8 cellular contexts compared by ENCODE assay signal in genomic region chr22:17171313-17172171, GRCh38. TPM values are rescaled to one million over a fixed set of nuclear protein-coding genes. Genes with fewer than 3 reads are reported as not detected.
A peak's percentile ranks its signal among the peaks of the same experiment; 100 is the strongest.
DNase-seq lines count a peak whose midpoint lies in the region; ATAC-seq lines count a peak whose summit lies in the region.

No MANE protein-coding gene starts in this region.

- POLR2A ChIA-PET in CD8-positive, alpha-beta memory T cell (lab: Charles Lee), result interaction anchor here (0.8 to 1.8 kb wide), 3 partner anchors 13 to 86 kb away, joined by 3 to 5 read pairs (median 4); no protein-coding TSS in a partner anchor
- POLR2A ChIA-PET in activated CD8-positive, alpha-beta T cell treated with anti-CD3 and anti-CD28 coated beads, Interleukin-2, amount 10 ng/mL, durations not matched to agents 7 days and 5 days (lab: Charles Lee), result interaction anchor here (0.5 to 1.4 kb wide), 7 partner anchors 15 to 330 kb away, joined by 3 to 7 read pairs (median 3); no protein-coding TSS in a partner anchor

- peak overlapping the region; percentile 31 for H3K27ac ChIP-seq in CD8-positive, alpha-beta memory T cell (ENCODE audit: low read depth, low read length)

- H3K36me3 ChIP-seq in CD8-positive, alpha-beta memory T cell (ENCODE audit: insufficient read depth, low read length), result no peaks in the 10 kb centered on the region

- H3K4me3 Mint-ChIP-seq in CD8-positive, alpha-beta memory T cell, result peak overlapping the region; percentile 84 to 92 (median 86)
- peak overlapping the region; percentile 78 for H3K4me3 Mint-ChIP-seq in activated CD8-positive, alpha-beta T cell treated with anti-CD3 and anti-CD28 coated beads, Interleukin-2, amount 10 ng/mL, durations not matched to agents 7 days and 5 days
- H3K4me3 Mint-ChIP-seq in effector memory CD8-positive, alpha-beta T cell, result peak overlapping the region; percentile 96

- no peaks in the 10 kb centered on the region for H3K9me3 ChIP-seq in CD8-positive, alpha-beta memory T cell (ENCODE audit: low read length)

- peaks cover 5% of the 10 kb centered on the region for H3K4me1 ChIP-seq in CD8-positive, alpha-beta memory T cell (ENCODE audit: insufficient read depth, low read length)

- ATAC-seq in GM19395 (IDR thresholded peaks at IDR 0.05; ENCODE audit: unreplicated experiment), result peak; percentile 93
- peak; percentile 91 for ATAC-seq in HG03521 (IDR thresholded peaks at IDR 0.05; ENCODE audit: unreplicated experiment)
- ATAC-seq in activated CD8-positive, alpha-beta T cell treated with anti-CD3 and anti-CD28 coated beads, Interleukin-2, amount 10 ng/mL, durations not matched to agents 7 days and 5 days, result peak; percentile 96
- ATAC-seq in effector memory CD8-positive, alpha-beta T cell (replicated peaks), result peak; percentile 93

- CTCF ChIA-PET in CD8-positive, alpha-beta memory T cell (lab: Charles Lee), result interaction anchor here (0.6 to 6.6 kb wide), 51 partner anchors 10 to 906 kb away, joined by 3 to 82 read pairs (median 5); partner anchors contain the start of genes ADA2, HDHD5, IL17RA and PEX26
- CTCF ChIA-PET in activated CD8-positive, alpha-beta T cell treated with anti-CD3 and anti-CD28 coated beads, Interleukin-2, amount 10 ng/mL, durations not matched to agents 7 days and 5 days (lab: Charles Lee), result interaction anchor here (0.7 to 4.5 kb wide), 77 partner anchors 9 to 572 kb away, joined by 3 to 91 read pairs (median 5); partner anchors contain the start of genes ADA2 and HDHD5

- no peaks in the 10 kb centered on the region for H3K36me3 Mint-ChIP-seq in CD8-positive, alpha-beta memory T cell
- no peaks in the 10 kb centered on the region for H3K36me3 Mint-ChIP-seq in activated CD8-positive, alpha-beta T cell treated with anti-CD3 and anti-CD28 coated beads, Interleukin-2, amount 10 ng/mL, durations not matched to agents 7 days and 5 days (ENCODE audit: low read depth)
- H3K36me3 Mint-ChIP-seq in effector memory CD8-positive, alpha-beta T cell (ENCODE audit: insufficient read depth), result peaks cover 7% of the 10 kb centered on the region

- peak overlapping the region; percentile 51 for H3K4me3 ChIP-seq in CD8-positive, alpha-beta memory T cell (ENCODE audit: low read length)

- peaks cover 0 to 2% of the 10 kb centered on the region in 2 donors for H3K27me3 Mint-ChIP-seq in CD8-positive, alpha-beta memory T cell
- no peaks in the 10 kb centered on the region for H3K27me3 Mint-ChIP-seq in activated CD8-positive, alpha-beta T cell treated with anti-CD3 and anti-CD28 coated beads, Interleukin-2, amount 10 ng/mL, durations not matched to agents 7 days and 5 days (ENCODE audit: low read depth)
- H3K27me3 Mint-ChIP-seq in effector memory CD8-positive, alpha-beta T cell, result peaks cover 0 to 5% of the 10 kb centered on the region in 2 donors

- peaks cover 5 to 11% (median 7%) of the 10 kb centered on the region in 3 donors for H3K4me1 Mint-ChIP-seq in CD8-positive, alpha-beta memory T cell
- H3K4me1 Mint-ChIP-seq in activated CD8-positive, alpha-beta T cell treated with anti-CD3 and anti-CD28 coated beads, Interleukin-2, amount 10 ng/mL, durations not matched to agents 7 days and 5 days (ENCODE audit: low read depth), result peaks cover 13% of the 10 kb centered on the region
- H3K4me1 Mint-ChIP-seq in effector memory CD8-positive, alpha-beta T cell (ENCODE audit: low read depth in 2 of 2), result peaks cover 3 to 4% of the 10 kb centered on the region in 2 donors

- no peaks in the 10 kb centered on the region for H3K27me3 ChIP-seq in CD8-positive, alpha-beta memory T cell (ENCODE audit: insufficient read depth, low read length, poor library complexity, severe bottlenecking)

- peak; percentile 63 to 80 (median 67) for DNase-seq in CD8-positive, alpha-beta memory T cell
- DNase-seq in NCI-H69 (lab: John Stamatoyannopoulos, UW), result peak; percentile 96
- peak; percentile 84 for DNase-seq in activated CD8-positive, alpha-beta T cell treated with anti-CD3 and anti-CD28 coated beads, Interleukin-2, amount 10 ng/mL, durations not matched to agents 7 days and 5 days
- peak; percentile 69 to 72 (median 72) for DNase-seq in effector memory CD8-positive, alpha-beta T cell
- peak; percentile 97 for DNase-seq in mesenteric fat pad (ENCODE audit: low spot score)
- DNase-seq in stimulated activated CD8-positive, alpha-beta memory T cell treated with anti-CD3 and anti-CD28 coated beads, Interleukin-12 subunit alpha, Interleukin-12 subunit beta, amount 100 ng/mL, for 4 hours (ENCODE audit: low read depth), result peak; percentile 66

- H3K27ac Mint-ChIP-seq in CD8-positive, alpha-beta memory T cell, result peak overlapping the region in 7 of 8 donors; percentile 24 to 95 (median 72)
- peak overlapping the region; percentile 71 for H3K27ac Mint-ChIP-seq in activated CD8-positive, alpha-beta T cell treated with anti-CD3 and anti-CD28 coated beads, Interleukin-2, amount 10 ng/mL, durations not matched to agents 7 days and 5 days
- peak overlapping the region; percentile 85 to 91 for H3K27ac Mint-ChIP-seq in effector memory CD8-positive, alpha-beta T cell

- H3K9me3 Mint-ChIP-seq in CD8-positive, alpha-beta memory T cell, result no peaks in the 10 kb centered on the region
- no peaks in the 10 kb centered on the region for H3K9me3 Mint-ChIP-seq in activated CD8-positive, alpha-beta T cell treated with anti-CD3 and anti-CD28 coated beads, Interleukin-2, amount 10 ng/mL, durations not matched to agents 7 days and 5 days (ENCODE audit: insufficient read depth)
- no peaks in the 10 kb centered on the region for H3K9me3 Mint-ChIP-seq in effector memory CD8-positive, alpha-beta T cell

RNA-seq across cellular contexts. Expression of gene HDHD5, which starts 12.5 kb away (rescaled TPM):
- 10 to 100 TPM; 38.6 to 40.0 TPM for total RNA-seq in CD8-positive, alpha-beta memory T cell
- polyA plus RNA-seq in CD8-positive, alpha-beta memory T cell, result 53.5 TPM
- 10 to 100 TPM; 38.5 to 40.7 TPM for total RNA-seq in activated CD8-positive, alpha-beta T cell treated with anti-CD3 and anti-CD28 coated beads, Interleukin-2, amount 10 ng/mL, durations not matched to agents 7 days and 5 days
- total RNA-seq in mesenteric fat pad, result 28.4 TPM

RNA-seq across cellular contexts. Expression of gene ADA2, which starts 47.7 kb away (rescaled TPM):
- 10 to 100 TPM in 1 of 2 experiments, 1 to 10 TPM in 1; 8.6 to 11.1 TPM for total RNA-seq in CD8-positive, alpha-beta memory T cell
- polyA plus RNA-seq in CD8-positive, alpha-beta memory T cell, result 76.9 TPM
- 10 to 100 TPM; 61.5 to 65.0 TPM for total RNA-seq in activated CD8-positive, alpha-beta T cell treated with anti-CD3 and anti-CD28 coated beads, Interleukin-2, amount 10 ng/mL, durations not matched to agents 7 days and 5 days
- 12.4 TPM for total RNA-seq in mesenteric fat pad

RNA-seq across cellular contexts. Expression of gene TMEM121B, which starts 50.4 kb away (rescaled TPM):
- under 1 TPM; 0.11 to 0.15 TPM for total RNA-seq in CD8-positive, alpha-beta memory T cell
- polyA plus RNA-seq in CD8-positive, alpha-beta memory T cell, result not detected
- total RNA-seq in activated CD8-positive, alpha-beta T cell treated with anti-CD3 and anti-CD28 coated beads, Interleukin-2, amount 10 ng/mL, durations not matched to agents 7 days and 5 days, result under 1 TPM; 0.11 to 0.18 TPM
- total RNA-seq in mesenteric fat pad, result 1.0 TPM

Comparison
In these comparisons a context has a peak if more than half of its experiments do, and no peak if none do; other contexts are left out.
1. Peak in every context shown above with its lines: DNase-seq, ATAC-seq, H3K4me3 ChIP-seq and H3K27ac ChIP-seq.